Comparison of ENCODE assay signal across 9 cellular contexts in genomic region chr5:172902497-172903472, GRCh38. TPM values are rescaled to one million over a fixed set of nuclear protein-coding genes. Genes with fewer than 3 reads are reported as not detected.
DNase-seq lines count a peak whose midpoint lies in the region; ATAC-seq and TF ChIP-seq lines count a peak whose summit lies in the region.
"Had no signal": no experiment of that assay in that cellular context is flagged by ENCODE, and none has a peak within 500 bp of the region (broad histone marks: within the 10 kb centered on the region; RNA-seq: fewer than 3 reads in every experiment).

No MANE protein-coding gene starts in this region.

- POLR2A ChIA-PET in BJ (lab: Charles Lee), result no interaction called here

- H3K36me3 ChIP-seq in BJ (ENCODE audit: control insufficient read depth, insufficient read depth, low read length) (no peaks in the 10 kb centered on the region; the same call in 1 of the 2 replicates), colonic mucosa (peaks cover 8% of the 10 kb centered on the region)
- H3K36me3 ChIP-seq: HAP-1 had no signal

- peaks cover 19% of the 10 kb centered on the region for H3K4me1 ChIP-seq in colonic mucosa
- H3K4me1 ChIP-seq: HAP-1 had no signal

- intact Hi-C loops in colonic mucosa (cut with DNase I), result loop anchor here (5.0 kb wide), 1 partner anchor 130 kb away; the partner anchor contains the start of gene DUSP1

- peak; percentile 71 for TF ChIP-seq CTCF in BJ (IDR thresholded peaks at IDR 0.05; ENCODE audit: insufficient read depth, low read depth, low read length)
- TF ChIP-seq CTCF in colonic mucosa (IDR thresholded peaks at IDR 0.05), result no peak

- peak overlapping the region; percentile 95 for H3K27ac ChIP-seq in colonic mucosa

- peak; percentile 97 for DNase-seq in BJ (ENCODE audit: low read depth)
- peak; percentile 28 for DNase-seq in NAMALWA (ENCODE audit: low spot score)
- peak; percentile 60 for DNase-seq in colonic mucosa
- peak; percentile 81 to 82 for DNase-seq in lung microvascular endothelial cell (ENCODE audit: low read depth in 2 of 2)
- peak; percentile 82 for DNase-seq in ureter (ENCODE audit: low spot score)
- DNase-seq in stimulated activated CD8-positive, alpha-beta memory T cell treated with anti-CD3 and anti-CD28 coated beads, Interleukin-4, amount 100 ng/mL, for 48 hours, result no peak

- CTCF ChIA-PET in BJ (lab: Yijun Ruan, JAX), result interaction anchor here (0.9 to 2.6 kb wide), 7 partner anchors 26 to 188 kb away, joined by 3 to 9 read pairs (median 3); partner anchors contain the start of gene DUSP1

- H3K27me3 ChIP-seq in BJ (ENCODE audit: control insufficient read depth, insufficient read depth, low read length), result no peaks in the 10 kb centered on the region
- H3K27me3 ChIP-seq in colonic mucosa, result no peaks in the 10 kb centered on the region

- H3K9me3 ChIP-seq in colonic mucosa, result no peaks in the 10 kb centered on the region
- H3K9me3 ChIP-seq: HAP-1 had no signal

- H3K9ac ChIP-seq in colonic mucosa (ENCODE audit: low read depth in 2 of 2, low read length in 2 of 2), result peak overlapping the region in 1 of 2 donors; percentile 91

- no peak for ATAC-seq in GM19452 (IDR thresholded peaks at IDR 0.05; ENCODE audit: unreplicated experiment)
- no peak for ATAC-seq in HG03045 (IDR thresholded peaks at IDR 0.05; ENCODE audit: unreplicated experiment)

- no peak overlapping the region for H3K4me3 ChIP-seq in BJ (ENCODE audit: low read depth, low read length)
- H3K4me3 ChIP-seq in colonic mucosa, result no peak overlapping the region
- H3K4me3 ChIP-seq: HAP-1 had no signal

RNA-seq across cellular contexts. Expression of gene RPL26L1, which starts 56.4 kb away (rescaled TPM):
- polyA plus RNA-seq in BJ (2011; rRNA removed), result 102 and 113 TPM in 2 replicates
- polyA minus RNA-seq in BJ (2011; rRNA and poly(A)+ RNA removed), result 31.6 and 57.6 TPM in 2 replicates
- 10 to 100 TPM; 26.6 to 50.6 TPM for total RNA-seq in colonic mucosa
- 27.2 and 28.4 TPM in 2 replicates for total RNA-seq in lung microvascular endothelial cell
- 26.2 TPM for total RNA-seq in ureter
